In genomic region chr2:96527990-96528679, GRCh38 we compare ENCODE assay signal across 1 cellular context.
TF ChIP-seq lines count a peak whose summit lies in the region.

No MANE protein-coding gene starts in this region.

TF ChIP-seq in WTC11, 78 proteins besides CTCF, POLR2A, EP300 and RAD21 (continued from another document):
- TF ChIP-seq HMGXB4 (CRISPR knock-in tag; IDR thresholded peaks at IDR 0.05), result no peak
